ENCODE assay signal across 22 cellular contexts in genomic region chr16:1541293-1542165, GRCh38. TPM values are rescaled to one million over a fixed set of nuclear protein-coding genes. Genes with fewer than 3 reads are reported as not detected.
DNase-seq lines count a peak whose midpoint lies in the region; ATAC-seq, FAIRE-seq and TF ChIP-seq lines count a peak whose summit lies in the region.
"Had no signal": no experiment of that assay in that cellular context is flagged by ENCODE, and none has a peak within 500 bp of the region (broad histone marks: within the 10 kb centered on the region; RNA-seq: fewer than 3 reads in every experiment).

No MANE protein-coding gene starts in this region.

- TF ChIP-seq EP300 in gastroesophageal sphincter (IDR thresholded peaks at IDR 0.05) (no peak), stomach (IDR thresholded peaks at IDR 0.05) (no peak)

- 63% methylated on average over 7 of the region's 41 CpGs; no CpG with 5 or more reads in 1 of the 2 donors for WGBS in gastroesophageal sphincter (ENCODE audit: low coverage in 1 of 2), 2 donors
- 85 to 91% (median 87%) methylated on average over 27 to 41 of the region's 41 CpGs for WGBS in stomach, 5 donors

- no peaks in the 10 kb centered on the region for H3K9me3 Mint-ChIP-seq in activated CD8-positive, alpha-beta memory T cell treated with anti-CD3 and anti-CD28 coated beads, Interleukin-2, amount 10 ng/mL, durations not matched to agents 7 days and 5 days (ENCODE audit: low read depth)
- no peaks in the 10 kb centered on the region for H3K9me3 Mint-ChIP-seq in activated CD4-positive, alpha-beta memory T cell treated with anti-CD3 and anti-CD28 coated beads for 36 hours
- H3K9me3 Mint-ChIP-seq: nephron had no signal

- H3K27me3 ChIP-seq in gastroesophageal sphincter: no peaks in the 10 kb centered on the region
- no peaks in the 10 kb centered on the region for H3K27me3 ChIP-seq in stomach
- H3K27me3 ChIP-seq in effector memory CD4-positive, alpha-beta T cell (replicated peaks; ENCODE audit: control insufficient read depth, insufficient read depth, low read length, poor library complexity, severe bottlenecking): no peaks in the 10 kb centered on the region
- H3K27me3 ChIP-seq: suprapubic skin had no signal

- H3K27me3 Mint-ChIP-seq in activated CD8-positive, alpha-beta memory T cell treated with anti-CD3 and anti-CD28 coated beads, Interleukin-2, amount 10 ng/mL, durations not matched to agents 7 days and 5 days: no peaks in the 10 kb centered on the region
- H3K27me3 Mint-ChIP-seq in activated CD4-positive, alpha-beta memory T cell treated with anti-CD3 and anti-CD28 coated beads for 36 hours: no peaks in the 10 kb centered on the region

- H3K4me1 ChIP-seq in gastroesophageal sphincter (peaks cover 0 to 100% (median 37%) of the 10 kb centered on the region in 3 donors), stomach (peaks cover 28 to 87% (median 66%) of the 10 kb centered on the region in 4 donors)
- peaks cover 67% of the 10 kb centered on the region for H3K4me1 ChIP-seq in effector memory CD4-positive, alpha-beta T cell (ENCODE audit: control insufficient read depth, insufficient read depth, low read length, poor library complexity, severe bottlenecking)

- TF ChIP-seq POLR2A in gastroesophageal sphincter (IDR thresholded peaks at IDR 0.05) (no peak), stomach (IDR thresholded peaks at IDR 0.05) (no peak)

- H3K27ac ChIP-seq in gastroesophageal sphincter (peak overlapping the region in 3 of 4 donors; percentile 51 to 90 (median 88)), stomach (peak overlapping the region in 4 of 5 donors; percentile 80 to 88 (median 84))
- H3K27ac ChIP-seq in effector memory CD4-positive, alpha-beta T cell (ENCODE audit: insufficient read depth, low read length, poor library complexity, severe bottlenecking): no peak overlapping the region
- H3K27ac ChIP-seq: A549, suprapubic skin had no signal

- no peak for ATAC-seq in activated CD8-positive, alpha-beta memory T cell treated with anti-CD3 and anti-CD28 coated beads, Interleukin-2, amount 10 ng/mL, durations not matched to agents 7 days and 5 days
- ATAC-seq in gastroesophageal sphincter: no peak
- ATAC-seq: A549, GM12878 had no signal

- no peak overlapping the region for H3K4me3 Mint-ChIP-seq in activated CD8-positive, alpha-beta memory T cell treated with anti-CD3 and anti-CD28 coated beads, Interleukin-2, amount 10 ng/mL, durations not matched to agents 7 days and 5 days
- no peak overlapping the region for H3K4me3 Mint-ChIP-seq in activated CD4-positive, alpha-beta memory T cell treated with anti-CD3 and anti-CD28 coated beads for 36 hours

- H3K36me3 ChIP-seq in gastroesophageal sphincter (peaks cover 0 to 75% of the 10 kb centered on the region in 2 donors), stomach (peaks cover 29 to 77% (median 64%) of the 10 kb centered on the region in 4 donors)
- H3K36me3 ChIP-seq in effector memory CD4-positive, alpha-beta T cell (ENCODE audit: control insufficient read depth, insufficient read depth, low read length): peaks cover 72% of the 10 kb centered on the region

- TF ChIP-seq CTCF in gastroesophageal sphincter (IDR thresholded peaks at IDR 0.05) (no peak), stomach (IDR thresholded peaks at IDR 0.05) (no peak)

- POLR2A ChIA-PET in activated CD4-positive, alpha-beta memory T cell treated with anti-CD3 and anti-CD28 coated beads for 36 hours (lab: Charles Lee): no interaction called here

- H3K4me3 ChIP-seq in gastroesophageal sphincter (no peak overlapping the region), stomach (no peak overlapping the region)
- H3K4me3 ChIP-seq in effector memory CD4-positive, alpha-beta T cell (ENCODE audit: insufficient read depth, low read depth, low read length, poor library complexity, severe bottlenecking): no peak overlapping the region
- H3K4me3 ChIP-seq: A549, GM12878, smooth muscle cell, suprapubic skin had no signal

- CTCF ChIA-PET in activated CD8-positive, alpha-beta memory T cell treated with anti-CD3 and anti-CD28 coated beads, Interleukin-2, amount 10 ng/mL, durations not matched to agents 7 days and 5 days (lab: Charles Lee): no interaction called here
- CTCF ChIA-PET in activated CD4-positive, alpha-beta memory T cell treated with anti-CD3 and anti-CD28 coated beads for 36 hours (lab: Charles Lee): no interaction called here

- intact Hi-C loops in activated CD4-positive, alpha-beta memory T cell treated with anti-CD3 and anti-CD28 coated beads for 36 hours (cut with micrococcal nuclease): loop anchor here (5.0 kb wide), 2 partner anchors 71 to 119 kb away; partner anchors contain the start of genes CRAMP1, IFT140 and UQCC4
- intact Hi-C loops in stomach (cut with DNase I; ENCODE audit: low total_unique reads): no loop called here

- peaks cover 24% of the 10 kb centered on the region for H3K36me3 Mint-ChIP-seq in activated CD8-positive, alpha-beta memory T cell treated with anti-CD3 and anti-CD28 coated beads, Interleukin-2, amount 10 ng/mL, durations not matched to agents 7 days and 5 days
- peaks cover 24% of the 10 kb centered on the region for H3K36me3 Mint-ChIP-seq in activated CD4-positive, alpha-beta memory T cell treated with anti-CD3 and anti-CD28 coated beads for 36 hours

- DNase-seq in activated CD8-positive, alpha-beta memory T cell treated with anti-CD3 and anti-CD28 coated beads, Interleukin-2, amount 10 ng/mL, durations not matched to agents 7 days and 5 days: no peak
- no peak for DNase-seq in activated CD8-positive, alpha-beta memory T cell treated with anti-CD3 and anti-CD28 coated beads, Interleukin-2, amount 50 U/mL, for 4 hours
- DNase-seq in activated CD4-positive, alpha-beta memory T cell treated with anti-CD3 and anti-CD28 coated beads for 36 hours: no peak
- DNase-seq in stomach: no peak
- DNase-seq in nucleus accumbens (lab: John Stamatoyannopoulos, UW): no peak
- no peak for DNase-seq in effector memory CD4-positive, alpha-beta T cell
- no peak for DNase-seq in HTR-8/SVneo (ENCODE audit: insufficient read length, low spot score)
- DNase-seq: DMS153; GF-D8; NCI-H1417 treated with DMSO at 0.1 percent for 48 hours; NCI-H2171 treated with DMSO at 0.1 percent for 48 hours; NCI-H748 treated with DMSO at 0.1 percent for 48 hours; OCI-M1; stimulated activated CD8-positive, alpha-beta memory T cell treated with anti-CD3 and anti-CD28 coated beads, Interleukin-4, amount 100 ng/mL, for 48 hours; T-helper 9 cell had no signal

- peak overlapping the region; percentile 32 for H3K27ac Mint-ChIP-seq in activated CD8-positive, alpha-beta memory T cell treated with anti-CD3 and anti-CD28 coated beads, Interleukin-2, amount 10 ng/mL, durations not matched to agents 7 days and 5 days
- H3K27ac Mint-ChIP-seq in activated CD4-positive, alpha-beta memory T cell treated with anti-CD3 and anti-CD28 coated beads for 36 hours: peak overlapping the region; percentile 95

- FAIRE-seq in HTR-8/SVneo (lab: Jason Lieb, UNC): no peak
- FAIRE-seq: A549, GM12878, islet of Langerhans had no signal

- H3K4me1 Mint-ChIP-seq in activated CD8-positive, alpha-beta memory T cell treated with anti-CD3 and anti-CD28 coated beads, Interleukin-2, amount 10 ng/mL, durations not matched to agents 7 days and 5 days: peaks cover 76% of the 10 kb centered on the region
- H3K4me1 Mint-ChIP-seq in activated CD4-positive, alpha-beta memory T cell treated with anti-CD3 and anti-CD28 coated beads for 36 hours (ENCODE audit: low read depth): peaks cover 75% of the 10 kb centered on the region

- no peaks in the 10 kb centered on the region for H3K9me3 ChIP-seq in gastroesophageal sphincter
- no peaks in the 10 kb centered on the region for H3K9me3 ChIP-seq in stomach
- no peaks in the 10 kb centered on the region for H3K9me3 ChIP-seq in effector memory CD4-positive, alpha-beta T cell (ENCODE audit: control insufficient read depth, low read length)
- H3K9me3 ChIP-seq: A549, suprapubic skin had no signal

RNA-seq across cellular contexts. Expression of gene TMEM204, which starts 8.1 kb away (rescaled TPM):
- 10 to 100 TPM; 34.7 to 37.1 TPM for total RNA-seq in activated CD8-positive, alpha-beta memory T cell treated with anti-CD3 and anti-CD28 coated beads, Interleukin-2, amount 10 ng/mL, durations not matched to agents 7 days and 5 days
- total RNA-seq in activated CD4-positive, alpha-beta memory T cell treated with anti-CD3 and anti-CD28 coated beads for 36 hours: 10 to 100 TPM; 14.8 to 15.5 TPM
- total RNA-seq in gastroesophageal sphincter: 10 to 100 TPM; 28.6 to 48.2 (median 36.6) TPM
- total RNA-seq in stomach: 10 to 100 TPM in 3 of 5 donors, 1 to 10 TPM in 2; 2.7 to 45.8 (median 15.2) TPM
- polyA plus RNA-seq in stomach: 10 to 100 TPM; 10.2 to 20.5 (median 19.9) TPM
- polyA plus RNA-seq: A549 had no signal

RNA-seq across cellular contexts. Expression of gene TELO2, which starts 48.4 kb away (rescaled TPM):
- total RNA-seq in activated CD8-positive, alpha-beta memory T cell treated with anti-CD3 and anti-CD28 coated beads, Interleukin-2, amount 10 ng/mL, durations not matched to agents 7 days and 5 days: 10 to 100 TPM; 60.7 to 63.8 TPM
- 10 to 100 TPM; 62.6 to 63.2 TPM for total RNA-seq in activated CD4-positive, alpha-beta memory T cell treated with anti-CD3 and anti-CD28 coated beads for 36 hours
- total RNA-seq in gastroesophageal sphincter: 10 to 100 TPM; 10.9 to 33.9 (median 20.8) TPM
- total RNA-seq in stomach: 100 to 1,000 TPM in 2 of 5 donors, 10 to 100 TPM in 3; 23.5 to 107 (median 29.8) TPM
- 10 to 100 TPM; 12.4 to 53.6 (median 34.4) TPM for polyA plus RNA-seq in stomach

RNA-seq across cellular contexts. Expression of gene PTX4, which starts 52.8 kb away (rescaled TPM):
- not detected for total RNA-seq in activated CD8-positive, alpha-beta memory T cell treated with anti-CD3 and anti-CD28 coated beads, Interleukin-2, amount 10 ng/mL, durations not matched to agents 7 days and 5 days
- not detected for total RNA-seq in activated CD4-positive, alpha-beta memory T cell treated with anti-CD3 and anti-CD28 coated beads for 36 hours
- total RNA-seq in gastroesophageal sphincter (under 1 TPM in 1 of 4 donors, not detected in 3; 0.40 TPM), stomach (not detected)
- polyA plus RNA-seq in stomach: not detected
- total RNA-seq: GM12878, smooth muscle cell, suprapubic skin had no signal
- polyA plus RNA-seq: A549, GM12878, smooth muscle cell had no signal
